28 cellular contexts compared by ENCODE assay signal in the genomic region with DNA sequence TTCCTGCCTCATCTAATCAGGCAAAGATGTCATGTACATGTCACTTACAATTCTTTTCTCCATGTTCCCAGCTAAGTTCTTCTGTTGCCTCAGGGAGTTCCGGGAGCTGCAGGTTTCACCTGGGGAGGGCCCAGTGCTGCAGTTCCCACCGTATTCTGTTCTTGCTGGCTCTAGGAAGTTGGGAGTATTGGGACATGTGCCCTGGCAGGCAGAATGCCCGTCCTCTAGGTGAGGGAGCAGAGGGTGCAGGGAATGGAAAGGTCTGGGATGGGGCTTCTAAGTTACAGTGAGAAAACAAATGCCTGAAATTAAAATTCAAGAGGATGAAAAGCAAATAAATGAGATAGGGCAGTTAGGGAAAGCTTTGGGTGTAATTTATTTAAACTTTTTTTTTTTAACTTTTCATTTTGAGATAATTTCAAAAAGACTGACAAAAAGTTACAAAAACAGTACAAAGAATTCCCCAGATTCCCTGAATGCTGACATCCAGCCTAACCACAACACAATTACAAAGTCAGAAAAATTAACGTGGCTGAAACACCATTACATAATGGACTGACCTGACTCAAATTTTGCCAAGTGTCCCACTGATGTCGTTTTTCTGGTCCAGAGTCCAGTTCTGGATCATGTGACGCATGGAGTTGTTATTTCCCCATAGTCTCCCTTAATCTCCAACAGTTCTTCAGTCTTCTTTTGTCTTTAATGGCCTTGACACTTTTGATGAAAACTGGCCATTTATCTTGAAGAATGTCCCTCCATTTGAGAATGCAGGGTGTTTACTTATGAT.
"Had no signal": no experiment of that assay in that cellular context is flagged by ENCODE, and none has a peak within 500 bp of the region (broad histone marks: within the 10 kb centered on the region; RNA-seq: fewer than 3 reads in every experiment).

No MANE protein-coding gene starts in this region.

- H3K4me3 ChIP-seq: neural progenitor cell, ovary, psoas muscle, stomach, thoracic aorta, thyroid gland, tibial nerve, upper lobe of left lung, vagina had no signal

- H3K36me3 Mint-ChIP-seq: natural killer cell; neural progenitor cell; stimulated activated effector memory CD8-positive, alpha-beta T cell treated with anti-CD3 and anti-CD28 coated beads, Interleukin-12 subunit alpha, Interleukin-12 subunit beta, amount 100 ng/mL, for 72 hours; stimulated activated naive B cell treated with anti-CD40 and anti-IgM and Interleukin-4, amounts not matched to agents 10 μg/mL and 1 μg/mL and 100 μg/mL, for 72 hours had no signal

- FAIRE-seq: small intestine, urothelium cell line had no signal

- H3K27me3 ChIP-seq: neural progenitor cell, ovary, stomach, thyroid gland, tibial nerve, upper lobe of left lung, vagina had no signal

- H3K27me3 Mint-ChIP-seq: progenitor cell of endocrine pancreas had no signal

- H3K4me3 Mint-ChIP-seq: natural killer cell; nephron; neural progenitor cell; stimulated activated effector memory CD8-positive, alpha-beta T cell treated with anti-CD3 and anti-CD28 coated beads, Interleukin-12 subunit alpha, Interleukin-12 subunit beta, amount 100 ng/mL, for 72 hours; stimulated activated naive B cell treated with anti-CD40 and anti-IgM and Interleukin-4, amounts not matched to agents 10 μg/mL and 1 μg/mL and 100 μg/mL, for 72 hours; stimulated activated naive CD8-positive, alpha-beta T cell treated with anti-CD3 and anti-CD28 coated beads, Interleukin-15, Interleukin-2, amounts not matched to agents 100 ng/mL and 50 ng/mL, for 24 hours had no signal

- H2AFZ ChIP-seq: neural progenitor cell, parathyroid adenoma had no signal

- H3K4me1 Mint-ChIP-seq: natural killer cell; nephron; stimulated activated effector memory CD8-positive, alpha-beta T cell treated with anti-CD3 and anti-CD28 coated beads, Interleukin-12 subunit alpha, Interleukin-12 subunit beta, amount 100 ng/mL, for 72 hours had no signal

- DNase-seq: natural killer cell; occipital lobe; ovary; posterior cingulate gyrus; psoas muscle; right cardiac atrium; small intestine; stimulated activated CD4-positive, alpha-beta T cell treated with anti-CD3 and anti-CD28 coated beads, Interleukin-15, amount 100 ng/mL, for 24 hours; stimulated activated CD4-positive, alpha-beta T cell treated with anti-CD3 and anti-CD28 coated beads, Interleukin-2, amount 100 ng/mL, for 24 hours; stimulated activated CD4-positive, alpha-beta T cell treated with anti-CD3 and anti-CD28 coated beads, Interleukin-2, amount 100 ng/mL, for 48 hours; stimulated activated CD4-positive, alpha-beta T cell treated with anti-CD3 and anti-CD28 coated beads, Interleukin-4, amount 100 ng/mL, for 24 hours; stimulated activated naive B cell treated with anti-CD40 and anti-IgM and Interleukin-4, amounts not matched to agents 10 μg/mL and 1 μg/mL and 100 μg/mL, for 72 hours; stimulated activated naive CD4-positive, alpha-beta T cell treated with Interleukin-2 at 50 U/mL for 16 hours; stomach; thyroid gland; trophoblast cell; upper lobe of left lung had no signal

- H3K9me3 Mint-ChIP-seq: natural killer cell; neural progenitor cell; stimulated activated effector memory CD8-positive, alpha-beta T cell treated with anti-CD3 and anti-CD28 coated beads, Interleukin-12 subunit alpha, Interleukin-12 subunit beta, amount 100 ng/mL, for 72 hours; stimulated activated naive CD8-positive, alpha-beta T cell treated with anti-CD3 and anti-CD28 coated beads, Interleukin-15, Interleukin-2, amounts not matched to agents 100 ng/mL and 50 ng/mL, for 24 hours had no signal

- H3K79me2 ChIP-seq: parathyroid adenoma had no signal

- H3K4me2 ChIP-seq: neural progenitor cell had no signal

- H3K36me3 ChIP-seq: neural progenitor cell, ovary, stomach, thoracic aorta, thyroid gland, tibial nerve, upper lobe of left lung, vagina had no signal

- ATAC-seq: natural killer cell; psoas muscle; right cardiac atrium; sciatic nerve; stimulated activated effector memory CD8-positive, alpha-beta T cell treated with anti-CD3 and anti-CD28 coated beads, Interleukin-12 subunit alpha, Interleukin-12 subunit beta, amount 100 ng/mL, for 72 hours; stimulated activated naive B cell treated with anti-CD40 and anti-IgM and Interleukin-4, amounts not matched to agents 10 μg/mL and 1 μg/mL and 100 μg/mL, for 72 hours had no signal

- H3K27ac ChIP-seq: neural progenitor cell, ovary, parathyroid adenoma, psoas muscle, stomach, thoracic aorta, thyroid gland, tibial nerve, upper lobe of left lung, vagina had no signal

- H3K9ac ChIP-seq: neural progenitor cell, parathyroid adenoma had no signal

- H3K27ac Mint-ChIP-seq: natural killer cell; nephron; neural progenitor cell; progenitor cell of endocrine pancreas; stimulated activated effector memory CD8-positive, alpha-beta T cell treated with anti-CD3 and anti-CD28 coated beads, Interleukin-12 subunit alpha, Interleukin-12 subunit beta, amount 100 ng/mL, for 72 hours; stimulated activated naive B cell treated with anti-CD40 and anti-IgM and Interleukin-4, amounts not matched to agents 10 μg/mL and 1 μg/mL and 100 μg/mL, for 72 hours; stimulated activated naive CD8-positive, alpha-beta T cell treated with anti-CD3 and anti-CD28 coated beads, Interleukin-15, Interleukin-2, amounts not matched to agents 100 ng/mL and 50 ng/mL, for 24 hours had no signal

- H3K4me1 ChIP-seq: neural progenitor cell, parathyroid adenoma, psoas muscle, stomach, thyroid gland, tibial nerve, upper lobe of left lung, vagina had no signal

- H3K9me3 ChIP-seq: ovary, psoas muscle, thoracic aorta, thyroid gland, upper lobe of left lung, vagina had no signal
